ENCODE assay signal across 15 cellular contexts in the genomic region with DNA sequence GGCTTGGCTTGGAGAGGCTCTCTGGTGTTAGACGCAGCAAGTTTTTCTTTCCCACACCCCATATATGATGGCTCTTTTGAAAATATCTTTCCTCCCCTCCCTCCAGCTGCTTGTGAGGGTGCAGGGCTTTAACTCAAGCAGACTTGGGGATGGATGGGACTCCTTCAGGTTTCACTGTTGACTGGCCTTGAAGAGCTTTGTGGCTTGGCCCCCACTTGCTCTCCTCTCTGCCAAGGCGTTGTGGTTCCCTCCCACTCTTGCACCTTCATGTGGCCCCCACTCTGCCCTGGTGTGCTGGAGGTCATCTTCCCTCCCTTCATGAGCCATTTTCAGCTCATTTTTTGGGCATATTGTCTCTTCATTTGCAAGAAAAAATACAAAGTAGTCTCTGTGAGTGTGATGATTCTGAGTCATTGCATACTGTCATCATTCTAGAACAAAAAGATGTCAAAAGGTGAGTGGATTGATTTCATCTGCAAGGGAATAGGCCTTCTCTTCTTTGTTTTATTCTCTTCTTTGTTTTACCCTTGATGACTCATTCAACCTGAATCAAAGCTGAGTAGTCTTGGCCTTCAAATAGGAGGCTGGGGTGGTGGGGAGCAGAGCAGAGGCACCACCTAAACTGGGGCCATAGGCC. TPM values are rescaled to one million over a fixed set of nuclear protein-coding genes. Genes with fewer than 3 reads are reported as not detected.
A peak's percentile ranks its signal among the peaks of the same experiment; 100 is the strongest.
DNase-seq lines count a peak whose midpoint lies in the region; ATAC-seq and TF ChIP-seq lines count a peak whose summit lies in the region.
"Had no signal": no experiment of that assay in that cellular context is flagged by ENCODE, and none has a peak within 500 bp of the region (broad histone marks: within the 10 kb centered on the region; RNA-seq: fewer than 3 reads in every experiment).

No MANE protein-coding gene starts in this region.

- ATAC-seq in HG02571 (IDR thresholded peaks at IDR 0.05; ENCODE audit: unreplicated experiment), result no peak

- H3K14ac ChIP-seq in trophoblast cell (ENCODE audit: low read length), result peak overlapping the region; percentile 57

- DNase-seq in DMS79 (lab: John Stamatoyannopoulos, UW) (peak; percentile 61), NCI-H69 (lab: John Stamatoyannopoulos, UW) (peak; percentile 84), epithelial cell of proximal tubule (ENCODE audit: low read depth) (peak; percentile 12), trophoblast cell (no peak), sigmoid colon (no peak), NCI-H82 treated with DMSO at 0.1 percent for 48 hours (lab: John Stamatoyannopoulos, UW; ENCODE audit: unreplicated experiment) (no peak)
- DNase-seq in stimulated activated CD4-positive, alpha-beta T cell treated with anti-CD3 and anti-CD28 coated beads, Interleukin-2, amount 100 ng/mL, for 48 hours, result no peak
- DNase-seq: BE2C, dorsolateral prefrontal cortex, foreskin melanocyte, nephron progenitor cell, stomach had no signal

- peak overlapping the region; percentile 98 for H4K91ac ChIP-seq in trophoblast cell (ENCODE audit: low read depth, low read length)

- no peak for TF ChIP-seq EP300 in sigmoid colon (IDR thresholded peaks at IDR 0.05)

- intact Hi-C loops in sigmoid colon (cut with DNase I), result no loop called here

- H4K8ac ChIP-seq in trophoblast cell (ENCODE audit: low read depth, low read length), result peak overlapping the region; percentile 33

- WGBS in trophoblast cell (ENCODE audit: extremely low coverage, insufficient coverage, insufficient read length), result no CpG with 5 or more reads among the region's 2 CpGs
- WGBS in sigmoid colon, 2 donors, result 76 to 83% methylated on average over 2 of the region's 2 CpGs

- no peaks in the 10 kb centered on the region for H3K27me3 ChIP-seq in trophoblast cell (ENCODE audit: insufficient read depth, low read length)
- no peaks in the 10 kb centered on the region for H3K27me3 ChIP-seq in sigmoid colon
- H3K27me3 ChIP-seq: BE2C, dorsolateral prefrontal cortex had no signal

- peaks cover 2% of the 10 kb centered on the region for H3K79me2 ChIP-seq in trophoblast cell (ENCODE audit: control insufficient read depth, insufficient read depth, low read length, poor library complexity)

- peak overlapping the region; percentile 81 for H2BK5ac ChIP-seq in trophoblast cell (ENCODE audit: low read depth, low read length, poor library complexity)

- no peak overlapping the region for H3K4me2 ChIP-seq in trophoblast cell (ENCODE audit: low read length)

- H2BK12ac ChIP-seq in trophoblast cell (ENCODE audit: low read length), result peak overlapping the region; percentile 94

- H3K4me1 ChIP-seq in trophoblast cell (ENCODE audit: control insufficient read depth in 1 of 2, insufficient read depth in 2 of 2, low read length in 2 of 2), result peaks cover 18 to 34% of the 10 kb centered on the region in 2 experiments
- no peaks in the 10 kb centered on the region for H3K4me1 ChIP-seq in sigmoid colon
- H3K4me1 ChIP-seq: BE2C had no signal

- no peak overlapping the region for H3K23ac ChIP-seq in trophoblast cell (ENCODE audit: low read length)

- no peaks in the 10 kb centered on the region for H3K9me3 ChIP-seq in trophoblast cell (ENCODE audit: insufficient read depth, low read depth, low read length)
- H3K9me3 ChIP-seq in sigmoid colon, result no peaks in the 10 kb centered on the region
- H3K9me3 ChIP-seq: BE2C, stomach had no signal

- peaks cover 26% of the 10 kb centered on the region for H3K79me1 ChIP-seq in trophoblast cell (ENCODE audit: low read length)

- H4K12ac ChIP-seq in trophoblast cell (ENCODE audit: low read depth, low read length), result no peak overlapping the region

- H2BK120ac ChIP-seq in trophoblast cell (ENCODE audit: insufficient read depth, low read length, poor library complexity), result peak overlapping the region; percentile 89

- H3K36me3 ChIP-seq in trophoblast cell (ENCODE audit: control insufficient read depth in 1 of 2, insufficient read depth in 2 of 2, low read length in 2 of 2), result no peaks in the 10 kb centered on the region
- no peaks in the 10 kb centered on the region for H3K36me3 ChIP-seq in sigmoid colon
- H3K36me3 ChIP-seq: BE2C, stomach had no signal

- no peak for TF ChIP-seq POLR2A in sigmoid colon (IDR thresholded peaks at IDR 0.05)

- H3K27ac ChIP-seq in trophoblast cell (ENCODE audit: low read depth, low read length), result peak overlapping the region; percentile 77
- H3K27ac ChIP-seq in sigmoid colon, result no peak overlapping the region

- H3K4ac ChIP-seq in trophoblast cell (ENCODE audit: low read depth, low read length), result peak overlapping the region; percentile 42

- peak overlapping the region; percentile 78 for H3K18ac ChIP-seq in trophoblast cell (ENCODE audit: low read length)

- H3K9ac ChIP-seq in trophoblast cell (ENCODE audit: low read length), result no peak overlapping the region

- H3K4me3 ChIP-seq in epithelial cell of proximal tubule (ENCODE audit: low read depth, low read length), result no peak overlapping the region
- H3K4me3 ChIP-seq in trophoblast cell (ENCODE audit: low read depth, low read length), result no peak overlapping the region
- no peak overlapping the region for H3K4me3 ChIP-seq in sigmoid colon
- H3K4me3 ChIP-seq: dorsolateral prefrontal cortex, stomach had no signal

- TF ChIP-seq CTCF in epithelial cell of proximal tubule (conservative IDR thresholded peaks at IDR 0.05; ENCODE audit: low read depth, low read length), result no peak
- TF ChIP-seq CTCF in sigmoid colon (IDR thresholded peaks at IDR 0.05), result no peak

- peak overlapping the region; percentile 81 for H2AK5ac ChIP-seq in trophoblast cell (ENCODE audit: low read length)

- peak overlapping the region; percentile 32 for H2AFZ ChIP-seq in trophoblast cell (ENCODE audit: insufficient read depth, low read length, poor library complexity)

RNA-seq across cellular contexts. Expression of a gene that starts 25.5 kb away (rescaled TPM):
- total RNA-seq in epithelial cell of proximal tubule (not detected in 2 replicates), sigmoid colon (under 1 TPM in 2 of 4 donors, not detected in 2; 0.41 to 0.71 TPM)
- polyA plus RNA-seq in trophoblast cell (2013), result 819 and 922 TPM in 2 replicates
- polyA plus RNA-seq in sigmoid colon, result under 1 TPM in 1 of 3 donors, not detected in 2; 0.10 TPM
- total RNA-seq: lung microvascular endothelial cell, pulmonary artery endothelial cell had no signal

RNA-seq across cellular contexts. Expression of a gene that starts 28.6 kb away (rescaled TPM):
- total RNA-seq in epithelial cell of proximal tubule (not detected in 2 replicates), sigmoid colon (1 to 10 TPM; 1.2 to 5.5 (median 3.2) TPM)
- polyA plus RNA-seq in trophoblast cell (2013), result 10.9 and 12.0 TPM in 2 replicates
- polyA plus RNA-seq in sigmoid colon, result 1 to 10 TPM in 1 of 3 donors, under 1 TPM in 1, not detected in 1; 0.46 to 1.2 TPM
- total RNA-seq: lung microvascular endothelial cell, pulmonary artery endothelial cell had no signal

Comparison
In these comparisons a context has a peak if more than half of its experiments do, and no peak if none do; other contexts are left out.
1. DNase-seq: peak in DMS79 (single experiment), NCI-H69 (single experiment) and epithelial cell of proximal tubule (single experiment); none in trophoblast cell (0 of 2), sigmoid colon (single experiment), NCI-H82 treated with DMSO at 0.1 percent for 48 hours (single experiment) and stimulated activated CD4-positive, alpha-beta T cell treated with anti-CD3 and anti-CD28 coated beads, Interleukin-2, amount 100 ng/mL, for 48 hours (0 of 2).